ENCODE assay signal across 25 cellular contexts in the genomic region with DNA sequence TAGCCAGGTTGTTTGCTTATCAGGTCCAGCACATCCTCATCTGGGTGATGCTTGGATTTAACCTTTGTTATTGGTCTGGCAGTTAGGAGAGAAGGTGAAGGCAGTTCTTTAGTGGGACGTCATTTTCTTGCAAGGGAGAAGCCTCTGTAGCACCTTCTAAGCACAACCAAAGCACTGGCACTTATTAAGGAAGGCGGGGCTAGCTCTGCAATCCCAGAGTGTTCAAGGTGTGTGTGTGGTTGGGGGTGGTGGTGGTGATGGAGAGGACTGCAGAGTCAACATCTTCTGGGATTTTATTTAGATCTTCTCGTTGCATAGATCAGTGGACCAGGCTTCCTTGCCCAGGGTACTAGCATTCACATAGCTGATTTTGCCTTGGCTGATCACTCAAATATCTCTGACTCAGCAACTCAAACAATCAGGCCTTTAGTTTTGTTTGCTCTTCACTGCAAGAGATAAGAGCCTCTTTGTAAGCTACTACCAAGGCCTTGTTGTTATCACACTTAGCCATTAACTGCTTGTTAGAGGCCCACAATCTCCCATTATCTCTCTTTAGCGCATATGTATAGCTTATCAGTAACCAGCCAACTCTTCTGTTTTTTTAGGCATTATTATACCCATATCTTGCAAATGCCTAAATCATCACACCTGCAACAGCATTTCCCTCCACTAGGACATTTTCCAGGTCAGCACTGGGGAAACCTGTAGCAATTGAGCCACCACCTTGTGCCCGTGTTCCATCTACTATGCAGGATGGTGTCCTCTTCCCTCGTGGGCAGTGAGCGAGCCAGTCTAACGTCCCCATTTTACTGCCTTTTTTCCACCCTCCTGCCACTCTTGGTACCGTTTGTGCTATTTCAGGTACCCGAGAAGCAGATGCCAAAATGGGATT. TPM values are rescaled to one million over a fixed set of nuclear protein-coding genes. Genes with fewer than 3 reads are reported as not detected.
DNase-seq lines count a peak whose midpoint lies in the region; ATAC-seq, FAIRE-seq and TF ChIP-seq lines count a peak whose summit lies in the region.
"Had no signal": no experiment of that assay in that cellular context is flagged by ENCODE, and none has a peak within 500 bp of the region (broad histone marks: within the 10 kb centered on the region; RNA-seq: fewer than 3 reads in every experiment).

No MANE protein-coding gene starts in this region.

- no peak for TF ChIP-seq RAD21 in A549 (conservative IDR thresholded peaks at IDR 0.05 in 1 of 2, IDR thresholded peaks at IDR 0.05 in 1 of 2)

- H3K36me3 ChIP-seq in HUES48 (ENCODE audit: control insufficient read depth, insufficient read depth, low read length) (no peaks in the 10 kb centered on the region), endodermal cell (ENCODE audit: control insufficient read depth, insufficient read depth, low read length) (no peaks in the 10 kb centered on the region)
- H3K36me3 ChIP-seq: BLaER1, esophagus muscularis mucosa, Peyer's patch, right atrium auricular region had no signal

- no peak overlapping the region for H3K4me2 ChIP-seq in A549
- H3K4me2 ChIP-seq: BLaER1 had no signal

- no peak overlapping the region for H3K9ac ChIP-seq in HUES48 (ENCODE audit: low read depth, low read length)
- H3K9ac ChIP-seq in endodermal cell (ENCODE audit: extremely low read depth, low read length, poor library complexity, severe bottlenecking) = no peak overlapping the region
- H3K9ac ChIP-seq: BLaER1 had no signal

- POLR2A ChIA-PET in A549 (lab: Yijun Ruan, JAX) = no interaction called here

- CTCF ChIA-PET in A549 (lab: Yijun Ruan, JAX) = interaction anchor here (1.2 to 1.7 kb wide), 3 partner anchors 9 to 18 kb away, joined by 3 to 6 read pairs (median 3); no protein-coding TSS in a partner anchor

- ATAC-seq in A549 (peak in 1 of 2 experiments; percentile 49; a peak in 1 of 6 replicates), GM21723 (IDR thresholded peaks at IDR 0.05; ENCODE audit: unreplicated experiment) (no peak), HG02678 (IDR thresholded peaks at IDR 0.05; ENCODE audit: unreplicated experiment) (no peak), GM18505 (IDR thresholded peaks at IDR 0.05; ENCODE audit: unreplicated experiment) (no peak)
- ATAC-seq: left ventricle myocardium superior had no signal

- H3K27ac ChIP-seq in A549 (no peak overlapping the region), HUES48 (ENCODE audit: low read depth, low read length) (no peak overlapping the region), endodermal cell (ENCODE audit: low read depth, low read length) (no peak overlapping the region)
- H3K27ac ChIP-seq: BLaER1, esophagus muscularis mucosa, Peyer's patch, right atrium auricular region, SK-N-MC, testis had no signal

- intact Hi-C loops in CD14-positive monocyte (cut with micrococcal nuclease) = no loop called here

- peak in 1 of 2 experiments; percentile 9 for DNase-seq in A549 (ENCODE audit: low read depth in 1 of 2, low spot score in 1 of 2)
- DNase-seq in endodermal cell = peak; percentile 53
- DNase-seq in medulla oblongata (ENCODE audit: extremely low spot score) = peak; percentile 73
- no peak for DNase-seq in CD14-positive monocyte (ENCODE audit: low spot score)
- DNase-seq: activated B cell treated with CpG ODN at 0.5 μM for 24 hours; activated naive CD4-positive, alpha-beta T cell treated with anti-CD3 and anti-CD28 coated beads, Interleukin-2, amount 10 ng/mL, durations not matched to agents 7 days and 5 days; activated T-cell treated with anti-CD3 and anti-CD28 coated beads, Interleukin-2, amount 50 U/mL, for 48 hours; GOT3; KG1; left ventricle myocardium superior; NCI-H1694 treated with DMSO at 0.1 percent for 48 hours; Peyer's patch; testis had no signal

- H3K27ac Mint-ChIP-seq in endodermal cell (no peak overlapping the region), CD14-positive monocyte (no peak overlapping the region)
- H3K27ac Mint-ChIP-seq: activated B cell treated with CpG ODN at 0.5 μM for 24 hours; activated naive CD4-positive, alpha-beta T cell treated with anti-CD3 and anti-CD28 coated beads, Interleukin-2, amount 10 ng/mL, durations not matched to agents 7 days and 5 days; T-helper 2 cell treated with Interferon-gamma antibody and Interleukin-4, amounts not matched to agents 5 μg/mL and 100 μg/mL, for 36 hours had no signal

- no peak overlapping the region for H3K4me3 Mint-ChIP-seq in endodermal cell
- no peak overlapping the region for H3K4me3 Mint-ChIP-seq in CD14-positive monocyte
- H3K4me3 Mint-ChIP-seq: activated B cell treated with CpG ODN at 0.5 μM for 24 hours; activated naive CD4-positive, alpha-beta T cell treated with anti-CD3 and anti-CD28 coated beads, Interleukin-2, amount 10 ng/mL, durations not matched to agents 7 days and 5 days; central memory CD8-positive, alpha-beta T cell; T-helper 2 cell treated with Interferon-gamma antibody and Interleukin-4, amounts not matched to agents 5 μg/mL and 100 μg/mL, for 36 hours had no signal

- H3K36me3 Mint-ChIP-seq in endodermal cell (ENCODE audit: low read depth) (no peaks in the 10 kb centered on the region), CD14-positive monocyte (no peaks in the 10 kb centered on the region)
- H3K36me3 Mint-ChIP-seq: activated naive CD4-positive, alpha-beta T cell treated with anti-CD3 and anti-CD28 coated beads, Interleukin-2, amount 10 ng/mL, durations not matched to agents 7 days and 5 days had no signal

- FAIRE-seq in A549 (lab: Jason Lieb, UNC) = peak; percentile 72
- FAIRE-seq: A204.1, G401.6 had no signal

- no peaks in the 10 kb centered on the region for H3K9me3 ChIP-seq in A549
- H3K9me3 ChIP-seq in HUES48 (ENCODE audit: control insufficient read depth, insufficient read depth, low read length) = no peaks in the 10 kb centered on the region
- H3K9me3 ChIP-seq in endodermal cell (ENCODE audit: control insufficient read depth, low read length) = no peaks in the 10 kb centered on the region
- H3K9me3 ChIP-seq: BLaER1, esophagus muscularis mucosa, Peyer's patch, right atrium auricular region, testis had no signal

- H3K27me3 ChIP-seq in HUES48 (ENCODE audit: control insufficient read depth, insufficient read depth, low read length) = no peaks in the 10 kb centered on the region
- H3K27me3 ChIP-seq in endodermal cell (ENCODE audit: control insufficient read depth, insufficient read depth, low read length, poor library complexity, severe bottlenecking) = peaks cover 49% of the 10 kb centered on the region
- H3K27me3 ChIP-seq: esophagus muscularis mucosa, Peyer's patch, right atrium auricular region, testis had no signal

- 21% methylated on average over 7 of the region's 10 CpGs for WGBS in A549 (ENCODE audit: missing lambda C conversion rate)
- WGBS in endodermal cell (ENCODE audit: insufficient coverage in 1 of 2, insufficient read length in 1 of 2), 2 experiments = 40 to 56% methylated on average over 1 to 10 of the region's 10 CpGs

- TF ChIP-seq EP300 in A549 (IDR thresholded peaks at IDR 0.05) = no peak

- H3K9me3 Mint-ChIP-seq in endodermal cell (no peaks in the 10 kb centered on the region), CD14-positive monocyte (peaks cover 0 to 2% (median 0%) of the 10 kb centered on the region in 7 donors)
- H3K9me3 Mint-ChIP-seq: activated B cell treated with CpG ODN at 0.5 μM for 24 hours; activated naive CD4-positive, alpha-beta T cell treated with anti-CD3 and anti-CD28 coated beads, Interleukin-2, amount 10 ng/mL, durations not matched to agents 7 days and 5 days; T-helper 2 cell treated with Interferon-gamma antibody and Interleukin-4, amounts not matched to agents 5 μg/mL and 100 μg/mL, for 36 hours had no signal

- H3K4me3 ChIP-seq in A549 (no peak overlapping the region), HUES48 (ENCODE audit: low read depth, low read length) (peak overlapping the region; percentile 23; the same call in 1 of the 2 replicates), endodermal cell (ENCODE audit: low read length) (no peak overlapping the region)
- H3K4me3 ChIP-seq: BLaER1, esophagus muscularis mucosa, Peyer's patch, right atrium auricular region, SK-N-MC, testis had no signal

- no peak for TF ChIP-seq POLR2A in A549 (IDR thresholded peaks at IDR 0.05; ENCODE audit: low read length)
- no peak for TF ChIP-seq POLR2A in GM18505 (IDR thresholded peaks at IDR 0.05; ENCODE audit: borderline replicate concordance, extremely low read depth, insufficient read depth, insufficient read length)

- H3K4me1 Mint-ChIP-seq in endodermal cell (peaks cover 31% of the 10 kb centered on the region), CD14-positive monocyte (no peaks in the 10 kb centered on the region)
- H3K4me1 Mint-ChIP-seq: activated B cell treated with CpG ODN at 0.5 μM for 24 hours; activated naive CD4-positive, alpha-beta T cell treated with anti-CD3 and anti-CD28 coated beads, Interleukin-2, amount 10 ng/mL, durations not matched to agents 7 days and 5 days; central memory CD8-positive, alpha-beta T cell had no signal

- H3K27me3 Mint-ChIP-seq in endodermal cell (ENCODE audit: insufficient read depth) (peaks cover 82% of the 10 kb centered on the region), CD14-positive monocyte (ENCODE audit: low read depth in 3 of 3) (peaks cover 0 to 6% (median 3%) of the 10 kb centered on the region in 3 donors)
- H3K27me3 Mint-ChIP-seq: activated B cell treated with CpG ODN at 0.5 μM for 24 hours; activated naive CD4-positive, alpha-beta T cell treated with anti-CD3 and anti-CD28 coated beads, Interleukin-2, amount 10 ng/mL, durations not matched to agents 7 days and 5 days; central memory CD8-positive, alpha-beta T cell had no signal

- H3K4me1 ChIP-seq in A549 = no peaks in the 10 kb centered on the region
- peaks cover 23% of the 10 kb centered on the region for H3K4me1 ChIP-seq in HUES48 (ENCODE audit: control insufficient read depth, insufficient read depth, low read length)
- H3K4me1 ChIP-seq in endodermal cell (ENCODE audit: control insufficient read depth, insufficient read depth, low read length) = no peaks in the 10 kb centered on the region
- H3K4me1 ChIP-seq: BLaER1, esophagus muscularis mucosa, Peyer's patch, right atrium auricular region, testis had no signal

- TF ChIP-seq CTCF in A549 (IDR thresholded peaks at IDR 0.05) = no peak
- TF ChIP-seq CTCF in endodermal cell (conservative IDR thresholded peaks at IDR 0.05) = peak; percentile 58
- no peak for TF ChIP-seq CTCF in CD14-positive monocyte (IDR thresholded peaks at IDR 0.05)

TF ChIP-seq in A549, 52 proteins besides CTCF, POLR2A, EP300 and RAD21 (continues in another document):
- no peak for TF ChIP-seq RCOR1 (IDR thresholded peaks at IDR 0.05; ENCODE audit: low read depth, low read length)

RNA-seq across cellular contexts. Expression of a gene that starts 36.5 kb away (rescaled TPM):
- polyA plus RNA-seq in A549 (2011; rRNA removed) = 23.9 and 37.8 TPM in 2 replicates
- 6.2 and 7.5 TPM in 2 replicates for polyA plus RNA-seq in A549 (2012; cell fraction: cytosol; rRNA removed)
- polyA plus RNA-seq in A549 (2012; cell fraction: nucleus; rRNA removed) = 1.6 and 2.1 TPM in 2 replicates
- polyA plus RNA-seq in A549 (2017; fragmentation: RNase III; extraction: RNeasy Plus Mini Kit Qiagen cat#74134 plus additional on column Dnase treatment) = 2.1 to 2.7 TPM (median 2.3 TPM) in 3 replicates
- 10.1 and 11.4 TPM in 2 replicates for polyA minus RNA-seq in A549 (2011; rRNA and poly(A)+ RNA removed)
- total RNA-seq in endodermal cell = 100 to 1,000 TPM; 168 to 247 TPM
- polyA plus RNA-seq in endodermal cell (2013, experiment 1 of 2) = 242 TPM
- polyA plus RNA-seq in endodermal cell (2013, experiment 2 of 2) = 251 TPM
- polyA plus RNA-seq in CD14-positive monocyte = not detected
